Comparison of ENCODE assay signal across 28 cellular contexts in genomic region chr2:120916446-120916845, GRCh38.
DNase-seq lines count a peak whose midpoint lies in the region; ATAC-seq, FAIRE-seq and TF ChIP-seq lines count a peak whose summit lies in the region.
"Had no signal": no experiment of that assay in that cellular context is flagged by ENCODE, and none has a peak within 500 bp of the region (broad histone marks: within the 10 kb centered on the region; RNA-seq: fewer than 3 reads in every experiment).

No MANE protein-coding gene starts in this region.

- H3K9me3 ChIP-seq in neuronal stem cell (replicated peaks in 1 of 2; ENCODE audit: control insufficient read depth in 2 of 2, insufficient read depth in 1 of 2, low read depth in 1 of 2, low read length in 2 of 2) (no peaks in the 10 kb centered on the region), tibial artery (no peaks in the 10 kb centered on the region), upper lobe of right lung (no peaks in the 10 kb centered on the region)
- H3K9me3 ChIP-seq: BE2C had no signal

- H3K4me2 ChIP-seq in neuronal stem cell (ENCODE audit: insufficient read depth, low read length, poor library complexity, severe bottlenecking), result no peak overlapping the region

- H4K8ac ChIP-seq in neuronal stem cell (ENCODE audit: low read depth, low read length), result no peak overlapping the region

- intact Hi-C loops in Right ventricle myocardium inferior (cut with DNase I), result loop anchor here (10.0 kb wide), 2 partner anchors 92 to 182 kb away; partner anchors contain the start of gene GLI2
- intact Hi-C loops in cardiac septum (cut with DNase I), result loop anchor here (5.0 kb wide), 1 partner anchor 179 kb away; the partner anchor contains the start of gene GLI2
- intact Hi-C loops in tibial artery (cut with DNase I; ENCODE audit: low total_unique reads), result loop anchor here (5.0 to 10.0 kb wide), 2 partner anchors 182 to 369 kb away; partner anchors contain the start of gene GLI2
- intact Hi-C loops in upper lobe of right lung (cut with DNase I), result no loop called here

- H2AFZ ChIP-seq in neuronal stem cell (ENCODE audit: low read length), result no peak overlapping the region

- H3K4me3 ChIP-seq in coronary artery (no peak overlapping the region), neuronal stem cell (ENCODE audit: low read length in 2 of 2) (no peak overlapping the region), tibial artery (no peak overlapping the region), upper lobe of right lung (no peak overlapping the region)
- H3K4me3 ChIP-seq: SK-N-MC had no signal

- FAIRE-seq in GM12891 (lab: Jason Lieb, UNC), result no peak
- FAIRE-seq: GM12892, H54 had no signal

- no peak overlapping the region for H2BK120ac ChIP-seq in neuronal stem cell (ENCODE audit: low read depth, low read length)

- H3K36me3 ChIP-seq in neuronal stem cell (replicated peaks in 1 of 2; ENCODE audit: control insufficient read depth in 2 of 2, insufficient read depth in 2 of 2, low read length in 2 of 2) (peaks cover 5 to 43% of the 10 kb centered on the region in 2 donors), tibial artery (no peaks in the 10 kb centered on the region), upper lobe of right lung (no peaks in the 10 kb centered on the region)
- H3K36me3 ChIP-seq: BE2C had no signal

- peak overlapping the region; percentile 47 for H2BK5ac ChIP-seq in neuronal stem cell (ENCODE audit: low read length)

- H3K9ac ChIP-seq in neuronal stem cell (ENCODE audit: low read depth, low read length, poor library complexity), result no peak overlapping the region

- DNase-seq in Right ventricle myocardium inferior (ENCODE audit: missing footprints) (peak; percentile 46), cardiac septum (ENCODE audit: low spot score) (no peak), coronary artery (ENCODE audit: low spot score) (no peak), neuronal stem cell (ENCODE audit: low spot score) (no peak), tibial artery (no peak), GM12891 (ENCODE audit: insufficient read length, low spot score) (no peak), upper lobe of right lung (no peak)
- DNase-seq: ACHN; BE2C; CD8-positive, alpha-beta memory T cell; DMS 273 treated with DMSO at 0.1 percent for 48 hours; DMS79; EL; GDM1; Karpas-422; NCI-H1092 treated with DMSO at 0.1 percent for 48 hours; NCI-H1436 treated with DMSO at 0.1 percent for 48 hours; NCI-H1930; NCI-H2107; NCI-H524 treated with DMSO at 0.1 percent for 48 hours; NCI-H774; PC-3; SHP77 treated with DMSO at 0.1 percent for 48 hours had no signal

- ATAC-seq in Right ventricle myocardium inferior (no peak), esophagus mucosa (no peak), upper lobe of right lung (no peak)
- ATAC-seq: PC-3 had no signal

- H3K79me1 ChIP-seq in neuronal stem cell (ENCODE audit: low read depth, low read length), result peaks cover 11% of the 10 kb centered on the region

- TF ChIP-seq POLR2A in GM12891 (IDR thresholded peaks at IDR 0.05; ENCODE audit: low read depth, low read length), result no peak

- H4K91ac ChIP-seq in neuronal stem cell (ENCODE audit: low read depth, low read length, poor library complexity), result no peak overlapping the region

- no CpG with 5 or more reads among the region's 9 CpGs for WGBS in neuronal stem cell (ENCODE audit: extremely low coverage in 2 of 2, insufficient read length in 2 of 2, insufficient replicate concordance in 1 of 2), 2 donors

- H2AK5ac ChIP-seq in neuronal stem cell (ENCODE audit: low read depth, low read length), result no peak overlapping the region

- H3K4ac ChIP-seq in neuronal stem cell (ENCODE audit: low read length), result no peak overlapping the region

- TF ChIP-seq CTCF in coronary artery (IDR thresholded peaks at IDR 0.05) (no peak), tibial artery (IDR thresholded peaks at IDR 0.05) (no peak), upper lobe of right lung (IDR thresholded peaks at IDR 0.05) (no peak)

- no peak overlapping the region for H3K14ac ChIP-seq in neuronal stem cell (ENCODE audit: low read length)

- H3K23ac ChIP-seq in neuronal stem cell (ENCODE audit: low read depth, low read length, poor library complexity), result no peak overlapping the region

- H2BK15ac ChIP-seq in neuronal stem cell (ENCODE audit: low read length), result no peak overlapping the region

- H2BK12ac ChIP-seq in neuronal stem cell (ENCODE audit: low read length), result no peak overlapping the region

- H3K27ac ChIP-seq in coronary artery, result peak overlapping the region; percentile 88 to 92
- H3K27ac ChIP-seq in neuronal stem cell (replicated peaks; ENCODE audit: low read length), result no peak overlapping the region
- peak overlapping the region; percentile 78 to 90 for H3K27ac ChIP-seq in tibial artery
- H3K27ac ChIP-seq in upper lobe of right lung, result no peak overlapping the region
- H3K27ac ChIP-seq: 22Rv1, SK-N-MC had no signal

- no peaks in the 10 kb centered on the region for H3K27me3 ChIP-seq in neuronal stem cell (ENCODE audit: control insufficient read depth in 3 of 3, insufficient read depth in 3 of 3, low read depth in 1 of 3, low read length in 3 of 3)
- no peaks in the 10 kb centered on the region for H3K27me3 ChIP-seq in tibial artery
- H3K27me3 ChIP-seq in upper lobe of right lung, result no peaks in the 10 kb centered on the region
- H3K27me3 ChIP-seq: BE2C had no signal

- H3K18ac ChIP-seq in neuronal stem cell (ENCODE audit: low read length), result peak overlapping the region; percentile 73

- H3K4me1 ChIP-seq in neuronal stem cell (ENCODE audit: control insufficient read depth in 2 of 2, insufficient read depth in 1 of 2, low read depth in 1 of 2, low read length in 2 of 2) (peaks cover 22 to 44% of the 10 kb centered on the region in 2 donors), tibial artery (peaks cover 7 to 87% (median 66%) of the 10 kb centered on the region in 4 donors), upper lobe of right lung (peaks cover 27% of the 10 kb centered on the region)

TF ChIP-seq in GM12891, 5 proteins besides CTCF, POLR2A, EP300 and RAD21:
- TF ChIP-seq POU2F2 (IDR thresholded peaks at IDR 0.05; ENCODE audit: low read depth, low read length) (no peak), POLR2AphosphoS5 (IDR thresholded peaks at IDR 0.05; ENCODE audit: low read depth, low read length) (no peak), PAX5 (IDR thresholded peaks at IDR 0.05; ENCODE audit: insufficient read depth, low read length, severe bottlenecking) (no peak), SPI1 (IDR thresholded peaks at IDR 0.05; ENCODE audit: low read depth, low read length) (no peak), TAF1 (IDR thresholded peaks at IDR 0.05; ENCODE audit: low read depth, low read length) (no peak)

Comparison
In these comparisons a context has a peak if more than half of its experiments do, and no peak if none do; other contexts are left out.
1. H3K27ac ChIP-seq: peak in coronary artery (2 of 2) and tibial artery (2 of 2); none in neuronal stem cell (single experiment) and upper lobe of right lung (single experiment).